ENCODE assay signal across 8 cellular contexts in genomic region chr9:136342191-136343120, GRCh38. TPM values are rescaled to one million over a fixed set of nuclear protein-coding genes. Genes with fewer than 3 reads are reported as not detected.
DNase-seq lines count a peak whose midpoint lies in the region; ATAC-seq and TF ChIP-seq lines count a peak whose summit lies in the region.

No MANE protein-coding gene starts in this region.

- CTCF ChIA-PET in CD4-positive, alpha-beta T cell (lab: Charles Lee): no interaction called here

- no peak overlapping the region for H3K4me3 Mint-ChIP-seq in CD4-positive, alpha-beta T cell

- H3K27me3 ChIP-seq in CD4-positive, alpha-beta T cell (ENCODE audit: control insufficient read depth, insufficient read depth, low read length): no peaks in the 10 kb centered on the region
- no peaks in the 10 kb centered on the region for H3K27me3 ChIP-seq in muscle layer of duodenum (ENCODE audit: low read depth, low read length)

- POLR2A ChIA-PET in CD4-positive, alpha-beta T cell (lab: Charles Lee): no interaction called here

- no peaks in the 10 kb centered on the region for H3K27me3 Mint-ChIP-seq in CD4-positive, alpha-beta T cell

- H3K9me3 Mint-ChIP-seq in CD4-positive, alpha-beta T cell: no peaks in the 10 kb centered on the region

- no peaks in the 10 kb centered on the region for H3K9me3 ChIP-seq in CD4-positive, alpha-beta T cell (ENCODE audit: control insufficient read depth, low read length)
- no peaks in the 10 kb centered on the region for H3K9me3 ChIP-seq in muscle layer of duodenum (ENCODE audit: control insufficient read depth in 1 of 2, low read length in 2 of 2)

- H3K4me3 ChIP-seq in muscle layer of duodenum (ENCODE audit: low read depth in 1 of 2, low read length in 2 of 2): peak overlapping the region; percentile 11 to 70

- peaks cover 0 to 39% of the 10 kb centered on the region in 2 donors for H3K4me1 ChIP-seq in muscle layer of duodenum (ENCODE audit: control insufficient read depth in 1 of 2, insufficient read depth in 2 of 2, low read length in 2 of 2)

- no peak overlapping the region for H3K27ac Mint-ChIP-seq in CD4-positive, alpha-beta T cell

- TF ChIP-seq CTCF in CD4-positive, alpha-beta T cell (IDR thresholded peaks at IDR 0.05): no peak

- peak; percentile 67 for ATAC-seq in CD4-positive, alpha-beta T cell (ENCODE audit: poor library complexity)
- ATAC-seq in esophagus mucosa: peak; percentile 43
- no peak for ATAC-seq in HG02970 (IDR thresholded peaks at IDR 0.05; ENCODE audit: low FRiP score, unreplicated experiment)
- ATAC-seq in GM21526 (IDR thresholded peaks at IDR 0.05; ENCODE audit: low FRiP score, unreplicated experiment): no peak

- no peaks in the 10 kb centered on the region for H3K36me3 Mint-ChIP-seq in CD4-positive, alpha-beta T cell (ENCODE audit: low read depth)

- peaks cover 0 to 18% of the 10 kb centered on the region in 2 donors for H3K36me3 ChIP-seq in muscle layer of duodenum (ENCODE audit: control insufficient read depth in 1 of 2, insufficient read depth in 2 of 2, low read length in 2 of 2)

- peak; percentile 22 to 69 (median 36) for DNase-seq in CD4-positive, alpha-beta T cell
- DNase-seq in MV-4-11 (lab: John Stamatoyannopoulos, UW): peak; percentile 50
- peak; percentile 46 for DNase-seq in activated T-cell treated with anti-CD3 and anti-CD28 coated beads for 1 hour (ENCODE audit: low read depth)
- peak; percentile 16 to 35 for DNase-seq in stimulated activated CD8-positive, alpha-beta memory T cell treated with anti-CD3 and anti-CD28 coated beads, Interleukin-7, amount 100 ng/mL, for 1 hour (ENCODE audit: low read depth in 2 of 2)

- H3K27ac ChIP-seq in CD4-positive, alpha-beta T cell (ENCODE audit: low read depth, low read length): no peak overlapping the region
- no peak overlapping the region for H3K27ac ChIP-seq in muscle layer of duodenum (ENCODE audit: low read length)

- intact Hi-C loops in CD4-positive, alpha-beta T cell (cut with DNase I, micrococcal nuclease): no loop called here

- no peaks in the 10 kb centered on the region for H3K4me1 Mint-ChIP-seq in CD4-positive, alpha-beta T cell (ENCODE audit: low read depth)

RNA-seq across cellular contexts. Expression of gene GPSM1, which starts 15.1 kb away (rescaled TPM):
- total RNA-seq in CD4-positive, alpha-beta T cell: 1 to 10 TPM; 7.7 to 8.6 TPM
- 1.2 TPM for total RNA-seq in esophagus mucosa

RNA-seq across cellular contexts. Expression of gene DNLZ, which starts 21.1 kb away (rescaled TPM):
- total RNA-seq in CD4-positive, alpha-beta T cell: 10 to 100 TPM; 15.4 to 17.0 TPM
- 12.1 TPM for total RNA-seq in esophagus mucosa

RNA-seq across cellular contexts. Expression of gene CARD9, which starts 31.0 kb away (rescaled TPM):
- total RNA-seq in CD4-positive, alpha-beta T cell: under 1 TPM; 0.36 to 0.64 TPM
- total RNA-seq in esophagus mucosa: 0.80 TPM

RNA-seq across cellular contexts. Expression of gene CCDC187, which starts 38.6 kb away (rescaled TPM):
- total RNA-seq in CD4-positive, alpha-beta T cell: not detected
- total RNA-seq in esophagus mucosa: not detected

RNA-seq across cellular contexts. Expression of gene SNAPC4, which starts 57.5 kb away (rescaled TPM):
- 1 to 10 TPM; 7.7 to 8.0 TPM for total RNA-seq in CD4-positive, alpha-beta T cell
- total RNA-seq in esophagus mucosa: 3.7 TPM

Comparison
In these comparisons a context has a peak if more than half of its experiments do, and no peak if none do; other contexts are left out.
1. ATAC-seq: peak in CD4-positive, alpha-beta T cell (single experiment) and esophagus mucosa (single experiment); none in HG02970 (single experiment) and GM21526 (single experiment).
2. Peak in every context shown above with its lines, with median percentiles within 50 percentile points of each other: DNase-seq.